ENCODE assay signal across 13 cellular contexts in the genomic region with DNA sequence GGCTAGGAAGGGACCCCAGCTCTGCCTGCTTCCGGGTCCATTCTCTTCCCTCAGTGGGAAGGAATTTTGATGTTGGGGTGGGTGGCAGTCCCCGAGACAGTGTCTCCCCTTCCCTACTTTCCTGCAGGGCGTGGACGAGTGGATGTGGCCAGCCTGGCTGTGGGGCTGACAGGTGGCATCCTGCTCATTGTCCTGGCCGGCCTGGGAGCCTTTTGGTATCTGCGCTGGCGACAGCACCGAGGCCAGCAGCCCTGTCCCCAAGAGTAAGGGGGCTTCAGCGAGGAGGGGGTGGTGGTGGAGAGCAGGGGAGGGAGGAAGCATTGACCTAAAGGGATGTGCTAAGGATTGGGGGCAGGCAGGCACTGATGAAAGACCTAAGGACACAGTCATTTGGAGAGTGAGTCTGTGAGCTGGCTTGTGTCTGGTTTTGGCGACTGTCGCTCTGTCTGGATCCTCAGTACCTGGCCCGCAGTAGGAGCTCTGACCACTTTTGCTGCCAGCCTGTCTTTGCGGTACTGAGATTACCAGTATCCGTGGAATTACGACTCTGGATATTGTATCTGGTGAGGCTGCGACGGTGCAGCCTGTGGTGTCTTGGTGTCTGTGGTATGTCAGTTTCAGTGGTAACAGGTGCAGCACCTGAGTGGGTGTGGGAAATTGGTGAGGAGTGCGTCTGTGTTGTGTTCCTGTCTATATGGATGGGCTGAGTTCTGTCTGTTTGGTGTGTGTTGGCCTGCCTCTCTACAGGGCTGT. TPM values are rescaled to one million over a fixed set of nuclear protein-coding genes. Genes with fewer than 3 reads are reported as not detected.
DNase-seq lines count a peak whose midpoint lies in the region; ATAC-seq, FAIRE-seq and TF ChIP-seq lines count a peak whose summit lies in the region.
"Had no signal": no experiment of that assay in that cellular context is flagged by ENCODE, and none has a peak within 500 bp of the region (broad histone marks: within the 10 kb centered on the region; RNA-seq: fewer than 3 reads in every experiment).

No MANE protein-coding gene starts in this region.

- H3K36me3 ChIP-seq in HEK293 (ENCODE audit: control insufficient read depth in 2 of 2, insufficient read depth in 1 of 2, low read length in 2 of 2) (peaks cover 0 to under 1% of the 10 kb centered on the region in 2 experiments; a peak in 1 of 3 replicates), GM12878 (ENCODE audit: control insufficient read depth in 2 of 2, insufficient read depth in 2 of 2, low read length in 1 of 2) (no peaks in the 10 kb centered on the region)

- 43% methylated on average over 18 of the region's 18 CpGs for WGBS in GM12878 (ENCODE audit: insufficient coverage, insufficient replicate concordance, low lambda C conversion rate, missing lambda C conversion rate)

- no peak overlapping the region for H3K4me3 ChIP-seq in HEK293 (ENCODE audit: low read depth, low read length)
- no peak overlapping the region for H3K4me3 ChIP-seq in GM12878
- H3K4me3 ChIP-seq: testis had no signal

- H3K27me3 ChIP-seq in GM12878 (replicated peaks in 1 of 2; ENCODE audit: control insufficient read depth in 2 of 2, insufficient read depth in 2 of 2, low read length in 1 of 2), result no peaks in the 10 kb centered on the region
- H3K27me3 ChIP-seq: testis had no signal

- CTCF ChIA-PET in HEK293 (lab: Yijun Ruan, JAX) (interaction anchor here (0.6 to 1.5 kb wide), 3 partner anchors 52 to 84 kb away, joined by 3 to 7 read pairs (median 3); a partner anchor contains a TSS), GM12878 (lab: Yijun Ruan, JAX) (interaction anchor here (0.9 to 1.4 kb wide), 2 partner anchors 18 to 84 kb away, joined by 3 read pairs; no protein-coding TSS in a partner anchor)

- SMC1A ChIA-PET in GM12878 (lab: Charles Lee; ENCODE audit: uncharacterized antibody, unreplicated experiment), result no interaction called here

- H3K4me1 ChIP-seq in HEK293 (ENCODE audit: control insufficient read depth, insufficient read depth, low read length), result peaks cover 1% of the 10 kb centered on the region
- H3K4me1 ChIP-seq in GM12878 (ENCODE audit: control insufficient read depth, insufficient read depth, low read length), result peaks cover 11% of the 10 kb centered on the region

- RAD21 ChIA-PET in GM12878 (lab: Charles Lee; ENCODE audit: unreplicated experiment), result interaction anchor here (0.9 kb wide), 1 partner anchor 8 kb away, joined by 3 read pairs; a partner anchor contains a TSS

- no peak overlapping the region for H3K27ac ChIP-seq in HEK293 (ENCODE audit: extremely low read depth, low read depth, low read length)
- H3K27ac ChIP-seq in GM12878 (ENCODE audit: control insufficient read depth, insufficient read depth), result no peak overlapping the region
- H3K27ac ChIP-seq: testis had no signal

- H3K4me2 ChIP-seq in GM12878 (ENCODE audit: control insufficient read depth, insufficient read depth), result no peak overlapping the region

- no peak for TF ChIP-seq CTCF in HEK293 (tag by site-specific recombination; IDR thresholded peaks at IDR 0.05)
- TF ChIP-seq CTCF in GM12878 (IDR thresholded peaks at IDR 0.05 in 2 of 3, conservative IDR thresholded peaks at IDR 0.05 in 1 of 3; ENCODE audit: control insufficient read depth in 2 of 3, extremely low read depth in 1 of 3, insufficient read depth in 1 of 3, low read depth in 3 of 3, low read length in 3 of 3), result no peak

- H2AFZ ChIP-seq in GM12878 (ENCODE audit: control insufficient read depth, low read depth, low read length), result no peak overlapping the region

- TF ChIP-seq RAD21 in GM12878 (IDR thresholded peaks at IDR 0.05; ENCODE audit: insufficient read depth, low read depth, low read length), result no peak

- peaks cover 20% of the 10 kb centered on the region for H3K79me2 ChIP-seq in GM12878 (ENCODE audit: control insufficient read depth, insufficient read depth, low read length)

- H4K20me1 ChIP-seq in GM12878 (ENCODE audit: control insufficient read depth, insufficient read depth), result no peaks in the 10 kb centered on the region

- H3K9me3 ChIP-seq in HEK293 (ENCODE audit: control insufficient read depth, insufficient read depth, low read depth, low read length) (no peaks in the 10 kb centered on the region), GM12878 (replicated peaks; ENCODE audit: control insufficient read depth, insufficient read depth, low read length) (no peaks in the 10 kb centered on the region)
- H3K9me3 ChIP-seq: testis had no signal

- intact Hi-C loops in GM12878 (cut with micrococcal nuclease; ENCODE audit: unreplicated experiment), result no loop called here

- no peak for FAIRE-seq in GM12878 (lab: Jason Lieb, UNC)

- ATAC-seq in GM12878 (no peak), HG03432 (IDR thresholded peaks at IDR 0.05; ENCODE audit: unreplicated experiment) (no peak)
- ATAC-seq: Panc1 had no signal

- no peak for TF ChIP-seq POLR2A in GM12878 (IDR thresholded peaks at IDR 0.05; ENCODE audit: low read depth, low read length)

- DNase-seq in T-helper 22 cell (ENCODE audit: low read depth) (peak; percentile 26), GM12878 (ENCODE audit: low read depth, low spot score) (no peak), epidermal melanocyte (ENCODE audit: insufficient read length, low spot score) (no peak), NK-92 (lab: John Stamatoyannopoulos, UW; ENCODE audit: unreplicated experiment) (no peak)
- peak; percentile 18 for DNase-seq in stimulated activated CD4-positive, alpha-beta T cell treated with anti-CD3 and anti-CD28 coated beads, Interleukin-2, amount 100 ng/mL, for 4 hours (ENCODE audit: low read depth)
- DNase-seq: COR-L47, NCI-H2171, T1000, testis had no signal

- no TSS peak for BruUV-seq in GM12878 (replicated peaks; lab: Mats Ljungman, UMichigan)

- H3K9ac ChIP-seq in GM12878 (ENCODE audit: control insufficient read depth, insufficient read depth, low read length), result no peak overlapping the region

- in situ Hi-C loops in GM12878 (cut with MboI), result no loop called here

- POLR2A ChIA-PET in HEK293 (lab: Yijun Ruan, JAX) (interaction anchor here (0.6 to 7.1 kb wide), 4 partner anchors 9 to 161 kb away, joined by 4 to 124 read pairs (median 60); a partner anchor contains a TSS), GM12878 (lab: Charles Lee) (interaction anchor here (0.7 to 1.4 kb wide), 4 partner anchors 53 to 88 kb away, joined by 3 to 5 read pairs (median 3); a partner anchor contains a TSS)

- no peak for TF ChIP-seq EP300 in GM12878 (IDR thresholded peaks at IDR 0.05; ENCODE audit: borderline replicate concordance in 1 of 2, control insufficient read depth in 1 of 2, low read depth in 2 of 2, low read length in 2 of 2)

RNA-seq across cellular contexts. Expression of a gene that starts 2.4 kb away (rescaled TPM):
- total RNA-seq in GM12878 (2013; cell fraction: nucleolus; rRNA removed), result 10.0 and 11.4 TPM in 2 replicates
- total RNA-seq in GM12878 (2014; rRNA removed) (1.5 and 1.8 TPM in 2 replicates), GM12878 (2014; rRNA removed; fragmentation: Illumina TruSeq; extraction: Trizol) (0.83 and 0.94 TPM in 2 replicates), GM12878 (2021) (22.7 and 25.3 TPM in 2 replicates)
- 1.4 TPM for polyA plus RNA-seq in GM12878 (2011; ENCODE audit: low read depth)
- polyA plus RNA-seq in GM12878 (2011; rRNA removed) (0.13 and 0.30 TPM in 2 replicates), GM12878 (2014; fragmentation: Illumina TruSeq; extraction: Trizol) (0.78 and 2.6 TPM in 2 replicates), GM12878 (2014; fragmentation: Nextera tagmentation; extraction: Ambion mirVana) (under 1 TPM; 0.02 to 0.11 TPM), GM12878 (2014; rRNA removed) (5.4 and 8.5 TPM in 2 replicates), GM12878 (2016; fragmentation: Nextera tagmentation; extraction: Ambion mirVana) (1 to 10 TPM; 1.5 to 1.8 TPM)
- polyA plus RNA-seq in GM12878 (2011; cell fraction: cytosol; rRNA removed), result 0.52 and 0.55 TPM in 2 replicates
- polyA plus RNA-seq in GM12878 (2011; cell fraction: nucleus; rRNA removed), result 2.6 and 6.4 TPM in 2 replicates
- polyA plus RNA-seq in GM12878 (2012), result 6.4 and 7.2 TPM in 2 replicates
- polyA minus RNA-seq in GM12878 (2011; rRNA and poly(A)+ RNA removed), result 0.51 and 1.4 TPM in 2 replicates
- 4.1 and 4.4 TPM in 2 replicates for polyA minus RNA-seq in GM12878 (2011; cell fraction: cytosol; rRNA and poly(A)+ RNA removed)
- polyA minus RNA-seq in GM12878 (2011; cell fraction: nucleus; rRNA and poly(A)+ RNA removed), result 2.2 and 3.0 TPM in 2 replicates

RNA-seq across cellular contexts. Expression of a gene that starts 7.4 kb away (rescaled TPM):
- total RNA-seq in GM12878 (2013; cell fraction: nucleolus; rRNA removed), result 1.2 and 2.2 TPM in 2 replicates
- total RNA-seq in GM12878 (2014; rRNA removed) (1.3 TPM in 2 replicates), GM12878 (2014; rRNA removed; fragmentation: Illumina TruSeq; extraction: Trizol) (0.40 and 0.46 TPM in 2 replicates), GM12878 (2021) (0.82 and 1.6 TPM in 2 replicates)
- 1.8 TPM for polyA plus RNA-seq in GM12878 (2011; ENCODE audit: low read depth)
- polyA plus RNA-seq in GM12878 (2011; rRNA removed) (0.37 and 1.3 TPM in 2 replicates), GM12878 (2014; fragmentation: Illumina TruSeq; extraction: Trizol) (0.50 and 1.0 TPM in 2 replicates), GM12878 (2014; fragmentation: Nextera tagmentation; extraction: Ambion mirVana) (under 1 TPM; 0.09 to 0.21 TPM), GM12878 (2014; rRNA removed) (1.6 and 2.1 TPM in 2 replicates), GM12878 (2016; fragmentation: Nextera tagmentation; extraction: Ambion mirVana) (1 to 10 TPM in 1 of 2 experiments, under 1 TPM in 1; 0.66 to 1.1 TPM)
- 1.3 and 1.6 TPM in 2 replicates for polyA plus RNA-seq in GM12878 (2011; cell fraction: cytosol; rRNA removed)
- 1.1 and 1.4 TPM in 2 replicates for polyA plus RNA-seq in GM12878 (2011; cell fraction: nucleus; rRNA removed)
- polyA plus RNA-seq in GM12878 (2012), result 0.76 and 1.0 TPM in 2 replicates
- 0.44 and 2.5 TPM in 2 replicates for polyA minus RNA-seq in GM12878 (2011; rRNA and poly(A)+ RNA removed)
- 1.1 and 1.8 TPM in 2 replicates for polyA minus RNA-seq in GM12878 (2011; cell fraction: cytosol; rRNA and poly(A)+ RNA removed)
- 2.4 and 4.3 TPM in 2 replicates for polyA minus RNA-seq in GM12878 (2011; cell fraction: nucleus; rRNA and poly(A)+ RNA removed)
- polyA plus RNA-seq: fibroblast of lung had no signal

RNA-seq across cellular contexts. Expression of a gene that starts 8.2 kb away (rescaled TPM):
- total RNA-seq in GM12878 (2013; cell fraction: nucleolus; rRNA removed), result 16.5 and 19.8 TPM in 2 replicates
- 68.6 and 75.3 TPM in 2 replicates for total RNA-seq in GM12878 (2014; rRNA removed)
- 34.2 and 38.6 TPM in 2 replicates for total RNA-seq in GM12878 (2014; rRNA removed; fragmentation: Illumina TruSeq; extraction: Trizol)
- total RNA-seq in GM12878 (2021), result 51.8 and 55.0 TPM in 2 replicates
- polyA plus RNA-seq in GM12878 (2011; ENCODE audit: low read depth), result 19.9 TPM
- 25.0 and 45.1 TPM in 2 replicates for polyA plus RNA-seq in GM12878 (2011; rRNA removed)
- polyA plus RNA-seq in GM12878 (2011; cell fraction: cytosol; rRNA removed), result 81.2 and 120 TPM in 2 replicates
- 97.3 and 127 TPM in 2 replicates for polyA plus RNA-seq in GM12878 (2011; cell fraction: nucleus; rRNA removed)
- polyA plus RNA-seq in GM12878 (2012), result 45.3 and 48.3 TPM in 2 replicates
- 12.4 and 27.9 TPM in 2 replicates for polyA plus RNA-seq in GM12878 (2014; fragmentation: Illumina TruSeq; extraction: Trizol)
- 10 to 100 TPM in 1 of 2 experiments, 1 to 10 TPM in 1; 7.2 to 20.1 TPM for polyA plus RNA-seq in GM12878 (2014; fragmentation: Nextera tagmentation; extraction: Ambion mirVana)
- polyA plus RNA-seq in GM12878 (2014; rRNA removed), result 65.5 and 70.6 TPM in 2 replicates
- 10 to 100 TPM; 75.8 to 85.5 TPM for polyA plus RNA-seq in GM12878 (2016; fragmentation: Nextera tagmentation; extraction: Ambion mirVana)
- polyA minus RNA-seq in GM12878 (2011; rRNA and poly(A)+ RNA removed), result 44.5 and 78.1 TPM in 2 replicates
- 20.8 and 31.5 TPM in 2 replicates for polyA minus RNA-seq in GM12878 (2011; cell fraction: cytosol; rRNA and poly(A)+ RNA removed)
- polyA minus RNA-seq in GM12878 (2011; cell fraction: nucleus; rRNA and poly(A)+ RNA removed), result 16.6 and 24.8 TPM in 2 replicates

RNA-seq across cellular contexts. Expression of a gene that starts 51.4 kb away (rescaled TPM):
- total RNA-seq in GM12878 (2013; cell fraction: nucleolus; rRNA removed), result 0.91 TPM in 1 of 2 replicates, not detected in the other
- 1.0 and 1.8 TPM in 2 replicates for total RNA-seq in GM12878 (2014; rRNA removed)
- total RNA-seq in GM12878 (2014; rRNA removed; fragmentation: Illumina TruSeq; extraction: Trizol), result 1.1 TPM in 2 replicates
- total RNA-seq in GM12878 (2021), result 1.3 and 1.8 TPM in 2 replicates
- polyA plus RNA-seq in GM12878 (2011; ENCODE audit: low read depth), result 3.2 TPM
- 2.3 and 4.1 TPM in 2 replicates for polyA plus RNA-seq in GM12878 (2011; rRNA removed)
- 7.4 and 9.2 TPM in 2 replicates for polyA plus RNA-seq in GM12878 (2011; cell fraction: cytosol; rRNA removed)
- 5.0 and 5.9 TPM in 2 replicates for polyA plus RNA-seq in GM12878 (2011; cell fraction: nucleus; rRNA removed)
- 7.4 and 8.5 TPM in 2 replicates for polyA plus RNA-seq in GM12878 (2012)
- polyA plus RNA-seq in GM12878 (2014; fragmentation: Illumina TruSeq; extraction: Trizol), result 1.1 TPM in 1 of 2 replicates, not detected in the other
- under 1 TPM; 0.24 to 0.29 TPM for polyA plus RNA-seq in GM12878 (2014; fragmentation: Nextera tagmentation; extraction: Ambion mirVana)
- 4.0 and 5.8 TPM in 2 replicates for polyA plus RNA-seq in GM12878 (2014; rRNA removed)
- polyA plus RNA-seq in GM12878 (2016; fragmentation: Nextera tagmentation; extraction: Ambion mirVana), result 1 to 10 TPM; 1.9 to 2.2 TPM
- polyA minus RNA-seq in GM12878 (2011; rRNA and poly(A)+ RNA removed), result 0.95 and 3.3 TPM in 2 replicates
- 2.4 and 2.6 TPM in 2 replicates for polyA minus RNA-seq in GM12878 (2011; cell fraction: cytosol; rRNA and poly(A)+ RNA removed)
- 0.60 and 0.67 TPM in 2 replicates for polyA minus RNA-seq in GM12878 (2011; cell fraction: nucleus; rRNA and poly(A)+ RNA removed)

RNA-seq across cellular contexts. Expression of a gene that starts 53.5 kb away (rescaled TPM):
- 17.2 and 18.6 TPM in 2 replicates for total RNA-seq in GM12878 (2013; cell fraction: nucleolus; rRNA removed)
- total RNA-seq in GM12878 (2014; rRNA removed) (5.7 and 6.4 TPM in 2 replicates), GM12878 (2014; rRNA removed; fragmentation: Illumina TruSeq; extraction: Trizol) (2.5 and 3.5 TPM in 2 replicates), GM12878 (2021) (66.9 and 77.0 TPM in 2 replicates)
- polyA plus RNA-seq in GM12878 (2011; ENCODE audit: low read depth), result 8.9 TPM
- polyA plus RNA-seq in GM12878 (2011; rRNA removed) (1.3 and 2.1 TPM in 2 replicates), GM12878 (2014; fragmentation: Illumina TruSeq; extraction: Trizol) (0.40 and 4.2 TPM in 2 replicates), GM12878 (2014; fragmentation: Nextera tagmentation; extraction: Ambion mirVana) (under 1 TPM; 0.18 to 0.24 TPM), GM12878 (2014; rRNA removed) (12.2 and 18.5 TPM in 2 replicates), GM12878 (2016; fragmentation: Nextera tagmentation; extraction: Ambion mirVana) (1 to 10 TPM; 7.1 to 9.3 TPM)
- polyA plus RNA-seq in GM12878 (2011; cell fraction: cytosol; rRNA removed), result 5.1 and 5.9 TPM in 2 replicates
- polyA plus RNA-seq in GM12878 (2011; cell fraction: nucleus; rRNA removed), result 21.9 and 33.3 TPM in 2 replicates
- 24.6 and 26.6 TPM in 2 replicates for polyA plus RNA-seq in GM12878 (2012)
- 1.0 and 4.3 TPM in 2 replicates for polyA minus RNA-seq in GM12878 (2011; rRNA and poly(A)+ RNA removed)
- 4.6 and 5.6 TPM in 2 replicates for polyA minus RNA-seq in GM12878 (2011; cell fraction: cytosol; rRNA and poly(A)+ RNA removed)
- 2.2 and 3.4 TPM in 2 replicates for polyA minus RNA-seq in GM12878 (2011; cell fraction: nucleus; rRNA and poly(A)+ RNA removed)

Comparison
In these comparisons a context has a peak if more than half of its experiments do, and no peak if none do; other contexts are left out.
1. DNase-seq: peak in T-helper 22 cell (single experiment) and stimulated activated CD4-positive, alpha-beta T cell treated with anti-CD3 and anti-CD28 coated beads, Interleukin-2, amount 100 ng/mL, for 4 hours (single experiment); none in GM12878 (single experiment), epidermal melanocyte (single experiment) and NK-92 (single experiment).